19 cellular contexts compared by ENCODE assay signal in the genomic region with DNA sequence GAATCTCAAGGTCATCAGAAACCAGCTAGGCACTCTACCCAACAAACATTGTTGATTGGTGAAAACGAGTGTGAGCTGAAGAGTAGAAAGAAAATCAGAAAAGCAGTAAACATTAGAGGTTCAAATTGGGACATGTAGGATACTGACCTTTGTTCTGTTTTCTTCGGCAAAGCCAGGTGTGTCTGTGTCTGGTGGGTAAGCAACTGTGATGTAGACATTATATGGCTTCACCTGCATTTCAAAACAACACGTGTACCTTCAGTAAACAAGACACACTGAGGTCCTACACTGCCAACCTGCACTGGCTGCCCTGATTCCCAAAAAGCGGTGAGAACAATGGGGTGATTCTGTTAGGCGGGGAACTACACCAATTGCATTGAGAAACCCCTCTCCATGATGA. TPM values are rescaled to one million over a fixed set of nuclear protein-coding genes. Genes with fewer than 3 reads are reported as not detected.
DNase-seq lines count a peak whose midpoint lies in the region; ATAC-seq, FAIRE-seq and TF ChIP-seq lines count a peak whose summit lies in the region.
"Had no signal": no experiment of that assay in that cellular context is flagged by ENCODE, and none has a peak within 500 bp of the region (broad histone marks: within the 10 kb centered on the region; RNA-seq: fewer than 3 reads in every experiment).

No MANE protein-coding gene starts in this region.

- no peaks in the 10 kb centered on the region for H3K9me3 ChIP-seq in left ventricle myocardium inferior (replicated peaks)
- no peaks in the 10 kb centered on the region for H3K9me3 ChIP-seq in SK-N-MC (ENCODE audit: low read depth, low read length)
- H3K9me3 ChIP-seq in HepG2 (ENCODE audit: low read length) = no peaks in the 10 kb centered on the region
- H3K9me3 ChIP-seq in kidney (ENCODE audit: control insufficient read depth in 1 of 2, low read length in 2 of 2) = no peaks in the 10 kb centered on the region
- H3K9me3 ChIP-seq: A549, BLaER1, SJSA1 had no signal

- H4K20me1 ChIP-seq in HepG2 (ENCODE audit: insufficient read depth, low read length) = no peaks in the 10 kb centered on the region

- TF ChIP-seq RAD21 in HepG2 (CRISPR knock-in tag; IDR thresholded peaks at IDR 0.05) = no peak

- H3K27ac ChIP-seq in left ventricle myocardium inferior (replicated peaks) = peak overlapping the region; percentile 80
- 0 out of 2 replicates have a peak overlapping the region, but pooled peaks have one; percentile 19 for H3K27ac ChIP-seq in SK-N-MC
- H3K27ac ChIP-seq in HepG2 (ENCODE audit: extremely low read length, insufficient read depth, low read length) = peak overlapping the region; percentile 35
- no peak overlapping the region for H3K27ac ChIP-seq in kidney (ENCODE audit: low read depth in 2 of 2, low read length in 2 of 2)
- H3K27ac ChIP-seq: A549, BLaER1, SJSA1 had no signal

- H3K36me3 ChIP-seq in left ventricle myocardium inferior (peaks cover 89% of the 10 kb centered on the region), SK-N-MC (ENCODE audit: insufficient read depth, low read length) (peaks cover 92% of the 10 kb centered on the region), HepG2 (replicated peaks in 1 of 2; ENCODE audit: control insufficient read depth in 1 of 2, insufficient read depth in 2 of 2, low read length in 2 of 2) (peaks cover 29 to 82% of the 10 kb centered on the region in 2 experiments), kidney (ENCODE audit: control insufficient read depth in 1 of 2, insufficient read depth in 2 of 2, low read length in 2 of 2) (peaks cover 15 to 30% of the 10 kb centered on the region in 2 donors)

- H3K9ac ChIP-seq in SK-N-MC (ENCODE audit: insufficient read length) (no peak overlapping the region), HepG2 (ENCODE audit: insufficient read depth, low read depth, low read length) (no peak overlapping the region), kidney (ENCODE audit: low read length in 2 of 2) (no peak overlapping the region)
- H3K9ac ChIP-seq: BLaER1 had no signal

- 62% methylated on average over 4 of the region's 5 CpGs for WGBS in HepG2 (ENCODE audit: low lambda C conversion rate)

- H3K4me3 ChIP-seq in left ventricle myocardium inferior = no peak overlapping the region
- H3K4me3 ChIP-seq in SK-N-MC = no peak overlapping the region
- H3K4me3 ChIP-seq in HepG2 (replicated peaks in 1 of 3; ENCODE audit: insufficient read depth in 1 of 3, low read depth in 2 of 3, low read length in 3 of 3) = no peak overlapping the region
- H3K4me3 ChIP-seq in kidney (ENCODE audit: low read length in 2 of 2) = no peak overlapping the region
- H3K4me3 ChIP-seq: A549, BLaER1, SJSA1 had no signal

- TF ChIP-seq EP300 in HepG2 (IDR thresholded peaks at IDR 0.05; ENCODE audit: low read depth in 2 of 2, low read length in 2 of 2) (no peak), HepG2 (CRISPR knock-in tag; IDR thresholded peaks at IDR 0.05; ENCODE audit: borderline replicate concordance) (no peak)

- intact Hi-C loops in left ventricle myocardium inferior (cut with micrococcal nuclease) (no loop called here), cardiac septum (cut with DNase I) (no loop called here), HepG2 (cut with micrococcal nuclease; ENCODE audit: unreplicated experiment) (no loop called here), kidney (cut with DNase I) (loop anchor here (10.0 kb wide), 1 partner anchor 91 kb away; no protein-coding TSS in a partner anchor)

- no TSS peak for BruUV-seq in HepG2 (replicated peaks; lab: Mats Ljungman, UMichigan)

- TF ChIP-seq POLR2A in HepG2 (IDR thresholded peaks at IDR 0.05; ENCODE audit: insufficient read depth in 1 of 2, low read depth in 2 of 2, low read length in 2 of 2) = no peak

- no peak for DNase-seq in left ventricle myocardium inferior
- no peak for DNase-seq in cardiac septum (ENCODE audit: low spot score)
- no peak for DNase-seq in SK-N-MC (ENCODE audit: low read depth, low spot score)
- DNase-seq in HepG2 (ENCODE audit: low spot score) = no peak
- no peak for DNase-seq in kidney
- no peak for DNase-seq in SW 1271 (lab: John Stamatoyannopoulos, UW)
- DNase-seq: CD4-positive, alpha-beta memory T cell; DMS79; GOT3; KBM-7; MV-4-11; NCI-H187; NCI-H2227 treated with DMSO at 0.1 percent for 48 hours; NCI-H510A treated with DMSO at 0.1 percent for 48 hours; PC-3 had no signal

- H3K27me3 ChIP-seq in left ventricle myocardium inferior (ENCODE audit: low read depth) (no peaks in the 10 kb centered on the region), HepG2 (ENCODE audit: control insufficient read depth in 1 of 2, insufficient read depth in 2 of 2, low read length in 2 of 2) (no peaks in the 10 kb centered on the region)
- H3K27me3 ChIP-seq: BLaER1, SJSA1 had no signal

- ATAC-seq in HepG2 (peak; percentile 31; the same call in 2 of the 3 replicates), GM19023 (IDR thresholded peaks at IDR 0.05; ENCODE audit: unreplicated experiment) (no peak)
- ATAC-seq: PC-3 had no signal

- no peak overlapping the region for H3K4me2 ChIP-seq in HepG2 (ENCODE audit: low read depth, low read length)
- H3K4me2 ChIP-seq: A549, BLaER1 had no signal

- in situ Hi-C loops in HepG2 (cut with HindIII; ENCODE audit: extremely low pct_ligation_motif_present, low pct_unique_long_range_greater_than_20kb) = loop anchor here (10.0 kb wide), 1 partner anchor 91 kb away; no protein-coding TSS in a partner anchor

- TF ChIP-seq CTCF in left ventricle myocardium inferior (IDR thresholded peaks at IDR 0.05; ENCODE audit: borderline replicate concordance) (no peak), HepG2 (CRISPR knock-in tag; IDR thresholded peaks at IDR 0.05) (no peak), kidney (IDR thresholded peaks at IDR 0.05; ENCODE audit: borderline replicate concordance, extremely low read depth, insufficient read depth) (no peak)

- peaks cover 36% of the 10 kb centered on the region for H3K4me1 ChIP-seq in left ventricle myocardium inferior
- H3K4me1 ChIP-seq in HepG2 (ENCODE audit: insufficient read depth, low read length) = peaks cover 19% of the 10 kb centered on the region
- H3K4me1 ChIP-seq in kidney (ENCODE audit: control insufficient read depth in 1 of 2, insufficient read depth in 1 of 2, low read depth in 1 of 2, low read length in 2 of 2) = peaks cover 3 to 5% of the 10 kb centered on the region in 2 donors
- H3K4me1 ChIP-seq: A549, SJSA1 had no signal

- H2AFZ ChIP-seq in HepG2 (ENCODE audit: low read length) = no peak overlapping the region

- H3K79me2 ChIP-seq in HepG2 (ENCODE audit: insufficient read depth, low read length) = no peaks in the 10 kb centered on the region

- POLR2A ChIA-PET in HepG2 (lab: Yijun Ruan, JAX) = interaction anchor here (1.0 kb wide), 1 partner anchor 23 kb away, joined by 5 read pairs; a partner anchor contains a TSS

- CTCF ChIA-PET in HepG2 (lab: Yijun Ruan, JAX; ENCODE audit: low intra/inter-chr PET ratio, low total read pairs) = no interaction called here

- FAIRE-seq in HepG2 (lab: Jason Lieb, UNC) (peak; percentile 37), kidney (lab: Jason Lieb, UNC) (no peak)
- FAIRE-seq: A549 had no signal

RNA-seq across cellular contexts. Expression of a gene that starts 22.7 kb away (rescaled TPM):
- 31.3 TPM for total RNA-seq in left ventricle myocardium inferior
- total RNA-seq in cardiac septum = 54.3 TPM
- 8.2 and 10.4 TPM in 2 replicates for total RNA-seq in HepG2 (2016; rRNA removed; fragmentation: Illumina TruSeq; extraction: Trizol)
- 7.1 and 9.1 TPM in 2 replicates for total RNA-seq in HepG2 (2016; cell fraction: cytosol; rRNA removed; fragmentation: Illumina TruSeq; extraction: Trizol; ENCODE audit: low read depth)
- 6.9 and 13.0 TPM in 2 replicates for total RNA-seq in HepG2 (2016; cell fraction: insoluble cytoplasmic fraction; rRNA removed; fragmentation: Illumina TruSeq; extraction: Trizol)
- total RNA-seq in HepG2 (2016; cell fraction: membrane; rRNA removed; fragmentation: Illumina TruSeq; extraction: Trizol) = 13.6 and 14.7 TPM in 2 replicates
- 14.2 and 17.9 TPM in 2 replicates for total RNA-seq in HepG2 (2016; cell fraction: nucleus; rRNA removed; fragmentation: Illumina TruSeq; extraction: Trizol)
- polyA plus RNA-seq in HepG2 (2011; rRNA removed) = 20.9 and 25.7 TPM in 2 replicates
- 11.8 and 16.5 TPM in 2 replicates for polyA plus RNA-seq in HepG2 (2011; cell fraction: cytosol; rRNA removed)
- polyA plus RNA-seq in HepG2 (2011; cell fraction: nucleus; rRNA removed) = 16.8 and 19.6 TPM in 2 replicates
- polyA plus RNA-seq in HepG2 (2012) = 20.1 and 21.7 TPM in 2 replicates
- polyA plus RNA-seq in HepG2 (2016; cell fraction: cytosol; fragmentation: Illumina TruSeq; extraction: Trizol; ENCODE audit: low read depth) = 5.0 and 5.8 TPM in 2 replicates
- polyA plus RNA-seq in HepG2 (2016; cell fraction: insoluble cytoplasmic fraction; fragmentation: Illumina TruSeq; extraction: Trizol; ENCODE audit: low read depth) = 7.7 and 9.5 TPM in 2 replicates
- 9.8 and 10.3 TPM in 2 replicates for polyA plus RNA-seq in HepG2 (2016; cell fraction: membrane; fragmentation: Illumina TruSeq; extraction: Trizol; ENCODE audit: low read depth)
- polyA plus RNA-seq in HepG2 (2016; cell fraction: nucleus; fragmentation: Illumina TruSeq; extraction: Trizol; ENCODE audit: insufficient read depth, low read depth) = 21.4 and 23.5 TPM in 2 replicates
- 39.0 and 91.7 TPM in 2 replicates for polyA minus RNA-seq in HepG2 (2011; rRNA and poly(A)+ RNA removed; ENCODE audit: low replicate concordance)
- polyA minus RNA-seq in HepG2 (2011; cell fraction: cytosol; rRNA and poly(A)+ RNA removed) = 16.5 and 24.3 TPM in 2 replicates
- polyA minus RNA-seq in HepG2 (2011; cell fraction: nucleus; rRNA and poly(A)+ RNA removed) = 70.9 and 73.0 TPM in 2 replicates
- 73.5 TPM for total RNA-seq in kidney
- 22.5 TPM for polyA plus RNA-seq in kidney (ENCODE audit: insufficient read depth, low read depth, low replicate concordance)

RNA-seq across cellular contexts. Expression of a gene that starts 24.7 kb away (rescaled TPM):
- total RNA-seq in left ventricle myocardium inferior = 7.3 TPM
- 25.9 TPM for total RNA-seq in cardiac septum
- total RNA-seq in HepG2 (2016; rRNA removed; fragmentation: Illumina TruSeq; extraction: Trizol) = 0.42 and 0.53 TPM in 2 replicates
- 0.10 and 0.26 TPM in 2 replicates for total RNA-seq in HepG2 (2016; cell fraction: cytosol; rRNA removed; fragmentation: Illumina TruSeq; extraction: Trizol; ENCODE audit: low read depth)
- total RNA-seq in HepG2 (2016; cell fraction: insoluble cytoplasmic fraction; rRNA removed; fragmentation: Illumina TruSeq; extraction: Trizol) = 0.42 and 0.52 TPM in 2 replicates
- 0.40 and 0.48 TPM in 2 replicates for total RNA-seq in HepG2 (2016; cell fraction: membrane; rRNA removed; fragmentation: Illumina TruSeq; extraction: Trizol)
- 0.75 and 0.87 TPM in 2 replicates for total RNA-seq in HepG2 (2016; cell fraction: nucleus; rRNA removed; fragmentation: Illumina TruSeq; extraction: Trizol)
- polyA plus RNA-seq in HepG2 (2011; rRNA removed) = 0.07 and 0.08 TPM in 2 replicates
- polyA plus RNA-seq in HepG2 (2011; cell fraction: cytosol; rRNA removed) = 0.05 TPM in 2 replicates
- polyA plus RNA-seq in HepG2 (2011; cell fraction: nucleus; rRNA removed) = 0.07 and 0.18 TPM in 2 replicates
- 0.09 and 0.17 TPM in 2 replicates for polyA plus RNA-seq in HepG2 (2012)
- polyA plus RNA-seq in HepG2 (2016; cell fraction: cytosol; fragmentation: Illumina TruSeq; extraction: Trizol; ENCODE audit: low read depth) = 0.18 and 0.21 TPM in 2 replicates
- polyA plus RNA-seq in HepG2 (2016; cell fraction: insoluble cytoplasmic fraction; fragmentation: Illumina TruSeq; extraction: Trizol; ENCODE audit: low read depth) = 0.25 and 0.49 TPM in 2 replicates
- polyA plus RNA-seq in HepG2 (2016; cell fraction: membrane; fragmentation: Illumina TruSeq; extraction: Trizol; ENCODE audit: low read depth) = 0.23 and 0.28 TPM in 2 replicates
- 0.20 and 0.27 TPM in 2 replicates for polyA plus RNA-seq in HepG2 (2016; cell fraction: nucleus; fragmentation: Illumina TruSeq; extraction: Trizol; ENCODE audit: insufficient read depth, low read depth)
- 0.04 and 5.3 TPM in 2 replicates for polyA minus RNA-seq in HepG2 (2011; rRNA and poly(A)+ RNA removed; ENCODE audit: low replicate concordance)
- 0.09 and 0.10 TPM in 2 replicates for polyA minus RNA-seq in HepG2 (2011; cell fraction: cytosol; rRNA and poly(A)+ RNA removed)
- polyA minus RNA-seq in HepG2 (2011; cell fraction: nucleus; rRNA and poly(A)+ RNA removed) = 0.99 and 1.0 TPM in 2 replicates
- 39.2 TPM for total RNA-seq in kidney
- polyA plus RNA-seq in kidney (ENCODE audit: insufficient read depth, low read depth, low replicate concordance) = 6.0 TPM

Comparison
In these comparisons a context has a peak if more than half of its experiments do, and no peak if none do; other contexts are left out.
1. H3K27ac ChIP-seq: peak in left ventricle myocardium inferior (single experiment), SK-N-MC (single experiment) and HepG2 (single experiment); none in kidney (0 of 2).